In the genomic region with DNA sequence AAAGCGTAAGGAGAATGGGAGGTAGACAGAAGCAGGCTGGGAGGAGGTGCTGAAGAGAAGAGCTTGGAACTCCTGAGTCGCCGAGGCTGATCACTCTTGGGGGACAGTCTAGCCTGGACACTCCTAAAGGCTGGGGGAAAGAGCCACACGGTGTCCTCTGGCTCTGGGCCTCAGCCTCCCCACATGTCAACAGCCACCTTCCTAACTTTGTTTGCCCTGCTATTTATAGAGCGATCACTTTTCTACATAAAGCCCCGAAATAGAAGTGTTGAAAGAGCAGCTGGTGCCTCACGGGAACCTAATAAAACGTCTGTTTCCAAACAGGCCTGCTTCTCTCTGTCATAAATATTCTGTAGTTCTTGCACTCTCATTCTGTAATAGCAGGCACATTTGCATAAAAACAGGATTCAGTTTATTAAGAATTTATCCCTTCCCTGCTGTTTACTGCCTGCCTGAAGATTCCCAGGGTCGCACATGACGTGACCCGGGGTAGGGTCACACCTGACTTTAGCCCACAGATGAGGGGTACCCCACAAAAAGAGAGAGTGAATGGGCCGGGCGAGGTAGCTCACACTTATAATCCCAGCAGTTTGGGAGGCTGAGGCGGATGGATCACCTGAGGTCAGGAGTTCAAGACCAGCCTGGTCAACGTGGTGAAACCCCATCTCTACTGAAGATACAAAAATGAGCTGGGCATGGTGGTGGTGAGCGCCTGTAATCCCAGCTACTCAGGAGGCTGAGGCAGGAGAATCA, we compare ENCODE assay signal across 9 cellular contexts.
A peak's percentile ranks its signal among the peaks of the same experiment; 100 is the strongest.
DNase-seq lines count a peak whose midpoint lies in the region; ATAC-seq and TF ChIP-seq lines count a peak whose summit lies in the region.
"Had no signal": no experiment of that assay in that cellular context is flagged by ENCODE, and none has a peak within 500 bp of the region (broad histone marks: within the 10 kb centered on the region; RNA-seq: fewer than 3 reads in every experiment).

No MANE protein-coding gene starts in this region.

- H3K36me3 ChIP-seq in Peyer's patch, result no peaks in the 10 kb centered on the region
- H3K36me3 ChIP-seq in thyroid gland, result no peaks in the 10 kb centered on the region

- 80 to 82% methylated on average over 16 of the region's 16 CpGs for WGBS in thyroid gland, 2 donors

- intact Hi-C loops in thyroid gland (cut with DNase I), result no loop called here

- H3K4me3 ChIP-seq in Peyer's patch, result no peak overlapping the region
- H3K4me3 ChIP-seq in thyroid gland (replicated peaks in 1 of 3), result no peak overlapping the region

- TF ChIP-seq CTCF in Peyer's patch (IDR thresholded peaks at IDR 0.05) (no peak), thyroid gland (IDR thresholded peaks at IDR 0.05) (no peak)

- H3K4me1 ChIP-seq in Peyer's patch (peaks cover 0 to 36% (median 0%) of the 10 kb centered on the region in 4 donors), thyroid gland (peaks cover 55 to 80% of the 10 kb centered on the region in 2 donors)

- DNase-seq in NCI-H2107 treated with DMSO at 0.1 percent for 48 hours (lab: John Stamatoyannopoulos, UW; ENCODE audit: unreplicated experiment) (peak; percentile 27), NCI-H2107 (lab: John Stamatoyannopoulos, UW) (no peak), Peyer's patch (peak in 2 of 3 donors; percentile 27 to 35), left lobe of liver (ENCODE audit: low spot score) (no peak), thyroid gland (no peak), GM19238 (ENCODE audit: insufficient read length, low spot score) (no peak), AG08395 (ENCODE audit: low spot score) (no peak)
- DNase-seq: dermis blood vessel endothelial cell had no signal

- H3K27ac ChIP-seq in Peyer's patch (peak overlapping the region in 1 of 4 donors; percentile 54), thyroid gland (peak overlapping the region in 2 of 3 donors; percentile 12 to 21)

- TF ChIP-seq POLR2A in Peyer's patch (IDR thresholded peaks at IDR 0.05) (no peak), thyroid gland (IDR thresholded peaks at IDR 0.05) (no peak)

- H3K9me3 ChIP-seq in Peyer's patch, result no peaks in the 10 kb centered on the region
- H3K9me3 ChIP-seq in thyroid gland, result no peaks in the 10 kb centered on the region

- H3K27me3 ChIP-seq in Peyer's patch, result no peaks in the 10 kb centered on the region
- H3K27me3 ChIP-seq in thyroid gland, result no peaks in the 10 kb centered on the region

- ATAC-seq in left lobe of liver, result peak; percentile 5
- no peak for ATAC-seq in GM21619 (IDR thresholded peaks at IDR 0.05; ENCODE audit: unreplicated experiment)

Comparison
In these comparisons a context has a peak if more than half of its experiments do, and no peak if none do; other contexts are left out.
1. DNase-seq: peak in NCI-H2107 treated with DMSO at 0.1 percent for 48 hours (single experiment) and Peyer's patch (2 of 3); none in NCI-H2107 (single experiment), left lobe of liver (single experiment), thyroid gland (0 of 2), GM19238 (single experiment) and AG08395 (single experiment).